24 cellular contexts compared by ENCODE assay signal in genomic region chr2:192127434-192127833, GRCh38.
DNase-seq lines count a peak whose midpoint lies in the region; ATAC-seq, FAIRE-seq and TF ChIP-seq lines count a peak whose summit lies in the region.
"Had no signal": no experiment of that assay in that cellular context is flagged by ENCODE, and none has a peak within 500 bp of the region (broad histone marks: within the 10 kb centered on the region; RNA-seq: fewer than 3 reads in every experiment).

No MANE protein-coding gene starts in this region.

- H3K27ac ChIP-seq in effector memory CD4-positive, alpha-beta T cell (ENCODE audit: insufficient read depth, low read length, poor library complexity, severe bottlenecking): no peak overlapping the region
- H3K27ac ChIP-seq: BLaER1, RWPE1 had no signal

- H3K27me3 ChIP-seq in effector memory CD4-positive, alpha-beta T cell (replicated peaks; ENCODE audit: control insufficient read depth, insufficient read depth, low read length, poor library complexity, severe bottlenecking): no peaks in the 10 kb centered on the region
- H3K27me3 ChIP-seq: BLaER1 had no signal

- FAIRE-seq in islet of Langerhans (lab: Jason Lieb, UNC): peak; percentile 49
- FAIRE-seq: A204.1, GM12891, GM18507 had no signal

- no peaks in the 10 kb centered on the region for H3K4me1 ChIP-seq in effector memory CD4-positive, alpha-beta T cell (ENCODE audit: control insufficient read depth, insufficient read depth, low read length, poor library complexity, severe bottlenecking)

- DNase-seq in HCEC 1CT: peak; percentile 16
- peak; percentile 16 for DNase-seq in epithelial cell of esophagus (ENCODE audit: low read depth)
- no peak for DNase-seq in sciatic nerve (ENCODE audit: low spot score)
- DNase-seq in HPDE6-E6E7 (ENCODE audit: extremely low spot score): no peak
- no peak for DNase-seq in GDM1 (lab: John Stamatoyannopoulos, UW)
- no peak for DNase-seq in activated CD8-positive, alpha-beta memory T cell treated with anti-CD3 and anti-CD28 coated beads, Interleukin-2, amount 50 U/mL, for 48 hours
- no peak for DNase-seq in effector memory CD4-positive, alpha-beta T cell
- DNase-seq: CD8-positive, alpha-beta T cell; DND-41; GF-D8; KG1; NCI-H1048; NCI-H1436 treated with DMSO at 0.1 percent for 48 hours; NCI-H2029 treated with DMSO at 0.1 percent for 48 hours; NCI-H2171 treated with DMSO at 0.1 percent for 48 hours; NCI-H748 treated with DMSO at 0.1 percent for 48 hours; OCI-M1 had no signal

- intact Hi-C loops in sciatic nerve (cut with DNase I): no loop called here

- no peak overlapping the region for H3K4me3 ChIP-seq in epithelial cell of esophagus (ENCODE audit: low read length)
- H3K4me3 ChIP-seq in effector memory CD4-positive, alpha-beta T cell (ENCODE audit: insufficient read depth, low read depth, low read length, poor library complexity, severe bottlenecking): no peak overlapping the region
- H3K4me3 ChIP-seq: BLaER1, GM23338 had no signal

- no peak for TF ChIP-seq CTCF in epithelial cell of esophagus (IDR thresholded peaks at IDR 0.05; ENCODE audit: insufficient read depth, low read depth, low read length, missing control alignments)

- peak; percentile 84 for ATAC-seq in sciatic nerve
- ATAC-seq: CD8-positive, alpha-beta T cell; GM23338 had no signal

- H3K36me3 ChIP-seq in effector memory CD4-positive, alpha-beta T cell (ENCODE audit: control insufficient read depth, insufficient read depth, low read length): no peaks in the 10 kb centered on the region
- H3K36me3 ChIP-seq: BLaER1 had no signal

- H3K9me3 ChIP-seq in effector memory CD4-positive, alpha-beta T cell (ENCODE audit: control insufficient read depth, low read length): no peaks in the 10 kb centered on the region
- H3K9me3 ChIP-seq: BLaER1 had no signal

Comparison
In these comparisons a context has a peak if more than half of its experiments do, and no peak if none do; other contexts are left out.
1. DNase-seq: peak in HCEC 1CT (single experiment) and epithelial cell of esophagus (single experiment); none in sciatic nerve (single experiment), HPDE6-E6E7 (single experiment), GDM1 (single experiment), activated CD8-positive, alpha-beta memory T cell treated with anti-CD3 and anti-CD28 coated beads, Interleukin-2, amount 50 U/mL, for 48 hours (single experiment) and effector memory CD4-positive, alpha-beta T cell (0 of 3).